8 cellular contexts compared by ENCODE assay signal in genomic region chr11:73271936-73272679, GRCh38. TPM values are rescaled to one million over a fixed set of nuclear protein-coding genes. Genes with fewer than 3 reads are reported as not detected.
DNase-seq lines count a peak whose midpoint lies in the region; ATAC-seq and TF ChIP-seq lines count a peak whose summit lies in the region.

P2RY6 (plus strand) TSS chr11:73272338; CDS start chr11:73296519, 24,181 bp downstream.

- H3K4me3 ChIP-seq in DND-41 (ENCODE audit: low read depth in 1 of 2, low read length in 2 of 2): no peak within 1 kb of the TSS
- peak within 1 kb of the TSS in 1 of 3 donors; percentile 13 for H3K4me3 ChIP-seq in right lobe of liver
- H3K4me3 ChIP-seq in vagina: peak within 1 kb of the TSS in 1 of 2 donors; percentile 7

- H3K4me1 ChIP-seq in DND-41 (ENCODE audit: insufficient read depth, low read length) (no peaks in the 10 kb centered on the region), right lobe of liver (no peaks in the 10 kb centered on the region), vagina (no peaks in the 10 kb centered on the region)

- H3K9me3 ChIP-seq in DND-41 (ENCODE audit: insufficient read depth, low read length, severe bottlenecking) (no peaks in the 10 kb centered on the region), right lobe of liver (no peaks in the 10 kb centered on the region), vagina (no peaks in the 10 kb centered on the region)

- H3K9ac ChIP-seq in DND-41 (ENCODE audit: low read depth, low read length): no peak within 1 kb of the TSS

- intact Hi-C loops in right lobe of liver (cut with DNase I): no loop called here
- intact Hi-C loops in vagina (cut with DNase I): no loop called here

- 0 out of 3 replicates have a peak, but pooled peaks have one; percentile 33 for ATAC-seq in DND-41 (ENCODE audit: insufficient read depth, low read depth)
- peak; percentile 37 to 64 (median 48) for ATAC-seq in right lobe of liver
- no peak for ATAC-seq in HG03432 (IDR thresholded peaks at IDR 0.05; ENCODE audit: unreplicated experiment)

- TF ChIP-seq POLR2A in right lobe of liver (IDR thresholded peaks at IDR 0.05) (no peak), vagina (IDR thresholded peaks at IDR 0.05) (no peak)

- no peak within 1 kb of the TSS for H3K27ac ChIP-seq in DND-41 (ENCODE audit: low read length)
- no peak within 1 kb of the TSS for H3K27ac ChIP-seq in right lobe of liver
- H3K27ac ChIP-seq in vagina: no peak within 1 kb of the TSS

- H3K27me3 ChIP-seq in DND-41 (ENCODE audit: insufficient read depth, low read length, poor library complexity) (peaks cover 16% of the 10 kb centered on the region), right lobe of liver (no peaks in the 10 kb centered on the region), vagina (no peaks in the 10 kb centered on the region)

- TF ChIP-seq CTCF in DND-41 (IDR thresholded peaks at IDR 0.05; ENCODE audit: borderline replicate concordance, extremely low read depth, low read length, poor library complexity, severe bottlenecking) (no peak), right lobe of liver (IDR thresholded peaks at IDR 0.05) (no peak), vagina (IDR thresholded peaks at IDR 0.05) (no peak)

- no peak within 1 kb of the TSS for H2AFZ ChIP-seq in DND-41 (ENCODE audit: low read depth, low read length)

- H3K79me2 ChIP-seq in DND-41 (ENCODE audit: insufficient read depth, low read length): no peaks in the 10 kb centered on the region

- WGBS in right lobe of liver (ENCODE audit: insufficient coverage, low coverage, low lambda C conversion rate, missing lambda C conversion rate): 56% methylated on average over 8 of the region's 17 CpGs

- no peaks in the 10 kb centered on the region for H4K20me1 ChIP-seq in DND-41 (ENCODE audit: insufficient read depth, low read length)

- DNase-seq in DND-41: no peak
- DNase-seq in NCI-H146 treated with DMSO at 0.1 percent for 48 hours (lab: John Stamatoyannopoulos, UW; ENCODE audit: unreplicated experiment): peak; percentile 57
- peak; percentile 45 for DNase-seq in astrocyte of the hippocampus (ENCODE audit: low read depth, low spot score)
- DNase-seq in right lobe of liver: peak in 1 of 3 donors; percentile 42
- no peak for DNase-seq in GM19238 (ENCODE audit: insufficient read length, low spot score)
- DNase-seq in retina: no peak
- DNase-seq in vagina (ENCODE audit: extremely low spot score in 2 of 2): no peak

- no peaks in the 10 kb centered on the region for H3K36me3 ChIP-seq in DND-41 (ENCODE audit: insufficient read depth, low read length)
- no peaks in the 10 kb centered on the region for H3K36me3 ChIP-seq in right lobe of liver
- no peaks in the 10 kb centered on the region for H3K36me3 ChIP-seq in vagina

- no peak within 1 kb of the TSS for H3K4me2 ChIP-seq in DND-41 (ENCODE audit: insufficient read depth, low read length)

RNA-seq across cellular contexts. Expression of gene P2RY6, which starts in this region (rescaled TPM):
- 1 to 10 TPM in 1 of 6 experiments, under 1 TPM in 5; 0.24 to 1.8 (median 0.62) TPM for total RNA-seq in right lobe of liver
- total RNA-seq in vagina: 2.0 TPM

Comparison
In these comparisons a context has a peak if more than half of its experiments do, and no peak if none do; other contexts are left out.
1. DNase-seq: peak in NCI-H146 treated with DMSO at 0.1 percent for 48 hours (single experiment) and astrocyte of the hippocampus (single experiment); none in DND-41 (single experiment), GM19238 (single experiment), retina (single experiment) and vagina (0 of 2).